ENCODE assay signal across 25 cellular contexts in the genomic region with DNA sequence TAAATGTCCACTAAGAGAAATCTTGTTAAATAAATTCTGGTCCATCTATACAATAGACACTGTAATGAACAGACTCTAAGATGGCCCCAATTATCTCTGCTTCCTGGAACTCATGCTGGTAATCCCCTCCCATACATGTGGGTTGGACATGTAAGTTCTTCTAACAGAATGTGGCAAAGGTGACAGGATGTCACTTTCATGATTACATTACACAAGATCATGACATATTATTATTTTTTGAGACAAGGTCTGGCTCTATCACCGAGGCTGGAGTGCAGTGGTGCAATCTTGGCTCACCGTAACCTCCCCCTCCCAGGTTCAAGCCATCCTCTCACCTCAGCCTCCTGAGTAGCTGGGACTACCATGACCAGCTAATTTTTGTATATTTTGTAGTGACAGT. TPM values are rescaled to one million over a fixed set of nuclear protein-coding genes. Genes with fewer than 3 reads are reported as not detected.
A peak's percentile ranks its signal among the peaks of the same experiment; 100 is the strongest.
DNase-seq lines count a peak whose midpoint lies in the region; ATAC-seq and FAIRE-seq lines count a peak whose summit lies in the region.
"Had no signal": no experiment of that assay in that cellular context is flagged by ENCODE, and none has a peak within 500 bp of the region (broad histone marks: within the 10 kb centered on the region; RNA-seq: fewer than 3 reads in every experiment).

No MANE protein-coding gene starts in this region.

- peaks cover 9% of the 10 kb centered on the region for H3K4me1 Mint-ChIP-seq in activated CD4-positive, alpha-beta memory T cell treated with anti-CD3 and anti-CD28 coated beads for 36 hours (ENCODE audit: low read depth)
- H3K4me1 Mint-ChIP-seq in activated CD4-positive, alpha-beta memory T cell treated with anti-CD3 and anti-CD28 coated beads, Interleukin-2, amount 10 ng/mL, durations not matched to agents 7 days and 5 days, result peaks cover 13% of the 10 kb centered on the region
- no peaks in the 10 kb centered on the region for H3K4me1 Mint-ChIP-seq in activated T-helper 17 cell treated with anti-CD3 and anti-CD28 coated beads, Interleukin-2, amount 50 U/mL, for 72 hours
- peaks cover 8 to 12% of the 10 kb centered on the region in 2 donors for H3K4me1 Mint-ChIP-seq in natural killer cell treated with Interleukin-12 subunit alpha and Interleukin-12 subunit beta and Interleukin-15 and Interleukin-18, amount 100 ng/mL, for 72 hours (ENCODE audit: low read depth in 2 of 2)
- H3K4me1 Mint-ChIP-seq: H9 had no signal

- peaks cover 26% of the 10 kb centered on the region for H3K36me3 Mint-ChIP-seq in activated CD4-positive, alpha-beta memory T cell treated with anti-CD3 and anti-CD28 coated beads for 36 hours
- peaks cover 31% of the 10 kb centered on the region for H3K36me3 Mint-ChIP-seq in activated CD4-positive, alpha-beta memory T cell treated with anti-CD3 and anti-CD28 coated beads, Interleukin-2, amount 10 ng/mL, durations not matched to agents 7 days and 5 days (ENCODE audit: low read depth)
- H3K36me3 Mint-ChIP-seq in activated T-helper 17 cell treated with anti-CD3 and anti-CD28 coated beads, Interleukin-2, amount 50 U/mL, for 72 hours (ENCODE audit: low read depth), result peaks cover 27% of the 10 kb centered on the region
- H3K36me3 Mint-ChIP-seq in natural killer cell treated with Interleukin-12 subunit alpha and Interleukin-12 subunit beta and Interleukin-15 and Interleukin-18, amount 100 ng/mL, for 72 hours, result peaks cover 2% of the 10 kb centered on the region

- H3K9me3 Mint-ChIP-seq in activated CD4-positive, alpha-beta memory T cell treated with anti-CD3 and anti-CD28 coated beads for 36 hours, result no peaks in the 10 kb centered on the region
- no peaks in the 10 kb centered on the region for H3K9me3 Mint-ChIP-seq in activated CD4-positive, alpha-beta memory T cell treated with anti-CD3 and anti-CD28 coated beads, Interleukin-2, amount 10 ng/mL, durations not matched to agents 7 days and 5 days
- H3K9me3 Mint-ChIP-seq in activated T-helper 17 cell treated with anti-CD3 and anti-CD28 coated beads, Interleukin-2, amount 50 U/mL, for 72 hours, result no peaks in the 10 kb centered on the region
- no peaks in the 10 kb centered on the region for H3K9me3 Mint-ChIP-seq in natural killer cell treated with Interleukin-12 subunit alpha and Interleukin-12 subunit beta and Interleukin-15 and Interleukin-18, amount 100 ng/mL, for 72 hours
- H3K9me3 Mint-ChIP-seq: H9 had no signal

- H3K27me3 Mint-ChIP-seq in activated CD4-positive, alpha-beta memory T cell treated with anti-CD3 and anti-CD28 coated beads for 36 hours, result no peaks in the 10 kb centered on the region
- no peaks in the 10 kb centered on the region for H3K27me3 Mint-ChIP-seq in activated CD4-positive, alpha-beta memory T cell treated with anti-CD3 and anti-CD28 coated beads, Interleukin-2, amount 10 ng/mL, durations not matched to agents 7 days and 5 days
- no peaks in the 10 kb centered on the region for H3K27me3 Mint-ChIP-seq in activated T-helper 17 cell treated with anti-CD3 and anti-CD28 coated beads, Interleukin-2, amount 50 U/mL, for 72 hours
- no peaks in the 10 kb centered on the region for H3K27me3 Mint-ChIP-seq in natural killer cell treated with Interleukin-12 subunit alpha and Interleukin-12 subunit beta and Interleukin-15 and Interleukin-18, amount 100 ng/mL, for 72 hours

- ATAC-seq in GM18520 (IDR thresholded peaks at IDR 0.05; ENCODE audit: unreplicated experiment), result peak; percentile 55
- ATAC-seq in activated T-helper 17 cell treated with anti-CD3 and anti-CD28 coated beads, Interleukin-2, amount 50 U/mL, for 72 hours (replicated peaks), result peak; percentile 94
- peak; percentile 96 to 97 for ATAC-seq in natural killer cell treated with Interleukin-12 subunit alpha and Interleukin-12 subunit beta and Interleukin-15 and Interleukin-18, amount 100 ng/mL, for 72 hours
- ATAC-seq: left colon, Panc1 had no signal

- FAIRE-seq in GM19239 (lab: Jason Lieb, UNC), result no peak
- FAIRE-seq: frontal cortex, urothelium cell line had no signal

- POLR2A ChIA-PET in activated CD4-positive, alpha-beta memory T cell treated with anti-CD3 and anti-CD28 coated beads for 36 hours (lab: Charles Lee), result no interaction called here
- POLR2A ChIA-PET in activated CD4-positive, alpha-beta memory T cell treated with anti-CD3 and anti-CD28 coated beads, Interleukin-2, amount 10 ng/mL, durations not matched to agents 7 days and 5 days (lab: Charles Lee), result interaction anchor here (0.6 to 1.2 kb wide), 2 partner anchors 45 to 193 kb away, joined by 3 read pairs; a partner anchor contains a TSS

- peak overlapping the region; percentile 83 for H3K27ac Mint-ChIP-seq in activated CD4-positive, alpha-beta memory T cell treated with anti-CD3 and anti-CD28 coated beads for 36 hours
- H3K27ac Mint-ChIP-seq in activated CD4-positive, alpha-beta memory T cell treated with anti-CD3 and anti-CD28 coated beads, Interleukin-2, amount 10 ng/mL, durations not matched to agents 7 days and 5 days, result no peak overlapping the region
- peak overlapping the region; percentile 53 for H3K27ac Mint-ChIP-seq in activated T-helper 17 cell treated with anti-CD3 and anti-CD28 coated beads, Interleukin-2, amount 50 U/mL, for 72 hours
- peak overlapping the region; percentile 84 to 92 for H3K27ac Mint-ChIP-seq in natural killer cell treated with Interleukin-12 subunit alpha and Interleukin-12 subunit beta and Interleukin-15 and Interleukin-18, amount 100 ng/mL, for 72 hours
- H3K27ac Mint-ChIP-seq: endodermal cell, H9 had no signal

- intact Hi-C loops in activated CD4-positive, alpha-beta memory T cell treated with anti-CD3 and anti-CD28 coated beads for 36 hours (cut with micrococcal nuclease), result loop anchor here (2.0 kb wide), 1 partner anchor 15 kb away; a partner anchor contains a TSS

- H3K4me3 Mint-ChIP-seq in activated CD4-positive, alpha-beta memory T cell treated with anti-CD3 and anti-CD28 coated beads for 36 hours, result no peak overlapping the region
- H3K4me3 Mint-ChIP-seq in activated CD4-positive, alpha-beta memory T cell treated with anti-CD3 and anti-CD28 coated beads, Interleukin-2, amount 10 ng/mL, durations not matched to agents 7 days and 5 days, result no peak overlapping the region
- no peak overlapping the region for H3K4me3 Mint-ChIP-seq in activated T-helper 17 cell treated with anti-CD3 and anti-CD28 coated beads, Interleukin-2, amount 50 U/mL, for 72 hours
- peak overlapping the region; percentile 71 for H3K4me3 Mint-ChIP-seq in natural killer cell treated with Interleukin-12 subunit alpha and Interleukin-12 subunit beta and Interleukin-15 and Interleukin-18, amount 100 ng/mL, for 72 hours
- H3K4me3 Mint-ChIP-seq: endodermal cell, H9 had no signal

- CTCF ChIA-PET in activated CD4-positive, alpha-beta memory T cell treated with anti-CD3 and anti-CD28 coated beads for 36 hours (lab: Charles Lee), result interaction anchor here (1.0 kb wide), 1 partner anchor 48 kb away, joined by 3 read pairs; no protein-coding TSS in a partner anchor
- CTCF ChIA-PET in activated CD4-positive, alpha-beta memory T cell treated with anti-CD3 and anti-CD28 coated beads, Interleukin-2, amount 10 ng/mL, durations not matched to agents 7 days and 5 days (lab: Charles Lee), result interaction anchor here (0.6 to 1.6 kb wide), 2 partner anchors 10 to 224 kb away, joined by 3 to 4 read pairs; no protein-coding TSS in a partner anchor

- peak; percentile 22 for DNase-seq in activated CD4-positive, alpha-beta memory T cell treated with anti-CD3 and anti-CD28 coated beads for 36 hours
- DNase-seq in activated CD4-positive, alpha-beta memory T cell treated with anti-CD3 and anti-CD28 coated beads, Interleukin-2, amount 10 ng/mL, durations not matched to agents 7 days and 5 days, result no peak
- peak; percentile 74 for DNase-seq in natural killer cell treated with Interleukin-12 subunit alpha and Interleukin-12 subunit beta and Interleukin-15 and Interleukin-18, amount 100 ng/mL, for 72 hours (ENCODE audit: low spot score)
- DNase-seq in NCI-H446 (lab: John Stamatoyannopoulos, UW) (no peak), GM19239 (ENCODE audit: insufficient read length, low spot score) (no peak), nucleus accumbens (lab: John Stamatoyannopoulos, UW) (no peak)
- DNase-seq: activated CD8-positive, alpha-beta memory T cell treated with anti-CD3 and anti-CD28 coated beads for 24 hours; activated effector memory CD4-positive, alpha-beta T cell treated with Interleukin-2 at 50 U/mL for 16 hours; Calu3; cortex of kidney; DND-41; endodermal cell; esophagus squamous epithelium; H9; left colon; NCI-H1436 treated with DMSO at 0.1 percent for 48 hours; NCI-H510A; SIG-M5; testis had no signal

RNA-seq across cellular contexts. Expression of a gene that starts 14.6 kb away (rescaled TPM):
- total RNA-seq in activated CD4-positive, alpha-beta memory T cell treated with anti-CD3 and anti-CD28 coated beads for 36 hours, result 100 to 1,000 TPM; 209 to 230 TPM
- total RNA-seq in activated CD4-positive, alpha-beta memory T cell treated with anti-CD3 and anti-CD28 coated beads, Interleukin-2, amount 10 ng/mL, durations not matched to agents 7 days and 5 days, result 100 to 1,000 TPM; 204 to 210 TPM
- 100 to 1,000 TPM in 1 of 2 donors, 10 to 100 TPM in 1; 80.5 to 149 TPM for total RNA-seq in activated T-helper 17 cell treated with anti-CD3 and anti-CD28 coated beads, Interleukin-2, amount 50 U/mL, for 72 hours
- 100 to 1,000 TPM; 174 to 187 TPM for total RNA-seq in natural killer cell treated with Interleukin-12 subunit alpha and Interleukin-12 subunit beta and Interleukin-15 and Interleukin-18, amount 100 ng/mL, for 72 hours

RNA-seq across cellular contexts. Expression of a gene that starts 30.6 kb away (rescaled TPM):
- not detected for total RNA-seq in activated CD4-positive, alpha-beta memory T cell treated with anti-CD3 and anti-CD28 coated beads for 36 hours
- not detected for total RNA-seq in activated CD4-positive, alpha-beta memory T cell treated with anti-CD3 and anti-CD28 coated beads, Interleukin-2, amount 10 ng/mL, durations not matched to agents 7 days and 5 days
- not detected for total RNA-seq in activated T-helper 17 cell treated with anti-CD3 and anti-CD28 coated beads, Interleukin-2, amount 50 U/mL, for 72 hours
- total RNA-seq in natural killer cell treated with Interleukin-12 subunit alpha and Interleukin-12 subunit beta and Interleukin-15 and Interleukin-18, amount 100 ng/mL, for 72 hours, result not detected
- total RNA-seq: Calu3, endodermal cell, esophagus squamous epithelium, frontal cortex, H9, pulmonary artery endothelial cell had no signal

RNA-seq across cellular contexts. Expression of a gene that starts 45.2 kb away (rescaled TPM):
- total RNA-seq in activated CD4-positive, alpha-beta memory T cell treated with anti-CD3 and anti-CD28 coated beads for 36 hours, result 10 to 100 TPM; 45.8 to 45.9 TPM
- total RNA-seq in activated CD4-positive, alpha-beta memory T cell treated with anti-CD3 and anti-CD28 coated beads, Interleukin-2, amount 10 ng/mL, durations not matched to agents 7 days and 5 days, result 10 to 100 TPM; 40.2 to 48.1 TPM
- 10 to 100 TPM; 38.3 to 70.2 TPM for total RNA-seq in activated T-helper 17 cell treated with anti-CD3 and anti-CD28 coated beads, Interleukin-2, amount 50 U/mL, for 72 hours
- total RNA-seq in natural killer cell treated with Interleukin-12 subunit alpha and Interleukin-12 subunit beta and Interleukin-15 and Interleukin-18, amount 100 ng/mL, for 72 hours, result 10 to 100 TPM; 52.3 to 87.2 TPM

Comparison
In these comparisons a context has a peak if more than half of its experiments do, and no peak if none do; other contexts are left out.
1. DNase-seq: peak in activated CD4-positive, alpha-beta memory T cell treated with anti-CD3 and anti-CD28 coated beads for 36 hours (single experiment) and natural killer cell treated with Interleukin-12 subunit alpha and Interleukin-12 subunit beta and Interleukin-15 and Interleukin-18, amount 100 ng/mL, for 72 hours (single experiment); none in activated CD4-positive, alpha-beta memory T cell treated with anti-CD3 and anti-CD28 coated beads, Interleukin-2, amount 10 ng/mL, durations not matched to agents 7 days and 5 days (single experiment), NCI-H446 (0 of 2), GM19239 (single experiment) and nucleus accumbens (0 of 56).
2. Peak in every context shown above with its lines, with median percentiles within 50 percentile points of each other: ATAC-seq.